In the genomic region with DNA sequence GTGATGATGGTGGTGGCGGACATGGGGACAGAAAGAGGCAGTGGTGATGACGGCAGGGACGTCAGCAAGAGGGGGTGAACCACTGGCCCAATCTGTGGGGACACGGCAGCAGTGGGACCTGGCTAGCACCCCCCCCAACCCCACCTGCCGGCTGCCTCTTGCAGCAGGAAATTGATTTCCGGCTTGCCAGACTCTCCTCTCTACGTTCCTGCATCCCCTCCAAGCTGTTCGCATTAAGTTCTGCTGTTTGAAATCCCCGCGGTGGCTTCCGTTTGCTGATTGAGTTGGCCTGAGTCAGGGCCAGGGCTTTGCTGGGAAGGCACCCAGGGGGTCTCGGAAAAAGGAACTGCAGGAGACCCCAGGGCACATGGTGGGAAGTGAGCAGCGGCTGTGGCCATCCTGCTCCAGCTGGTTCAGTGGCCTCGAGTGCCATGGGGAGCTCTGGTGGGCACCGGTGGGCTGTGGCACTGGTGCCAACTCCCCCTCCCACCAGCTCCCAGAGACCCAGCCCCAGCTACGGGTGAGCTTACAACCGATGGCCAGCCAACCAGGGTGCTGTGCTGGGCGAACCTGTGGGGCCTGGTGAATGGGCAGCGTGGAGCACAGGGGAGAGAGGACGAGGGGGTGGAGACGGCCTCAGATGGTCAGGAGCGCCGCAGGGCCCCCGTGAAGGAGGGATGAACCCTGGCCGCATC, we compare ENCODE assay signal across 2 cellular contexts.
TF ChIP-seq lines count a peak whose summit lies in the region.

No MANE protein-coding gene starts in this region.

TF ChIP-seq in H1, 55 proteins besides CTCF, POLR2A, EP300 and RAD21:
- TF ChIP-seq SP4 (IDR thresholded peaks at IDR 0.05; ENCODE audit: low read length) (no peak), KDM1A (IDR thresholded peaks at IDR 0.05; ENCODE audit: borderline replicate concordance, low read length) (no peak), CBX8 (IDR thresholded peaks at IDR 0.05; ENCODE audit: borderline replicate concordance, low read depth, low read length) (no peak), JUN (IDR thresholded peaks at IDR 0.05; ENCODE audit: low read depth, low read length) (no peak), YY1 (IDR thresholded peaks at IDR 0.05; ENCODE audit: low read depth, low read length) (no peak), NRF1 (IDR thresholded peaks at IDR 0.05; ENCODE audit: low read depth, low read length) (no peak), SAP30 (IDR thresholded peaks at IDR 0.05; ENCODE audit: insufficient read depth, insufficient replicate concordance, low read length) (no peak), SP1 (IDR thresholded peaks at IDR 0.05; ENCODE audit: low read depth, low read length) (no peak), GABPA (IDR thresholded peaks at IDR 0.05; ENCODE audit: borderline replicate concordance, insufficient read depth, low read length) (no peak), NANOG (IDR thresholded peaks at IDR 0.05; ENCODE audit: insufficient read depth, low read depth, low read length, poor library complexity, severe bottlenecking) (no peak), TCF12 (IDR thresholded peaks at IDR 0.05; ENCODE audit: low read depth, low read length) (no peak), KDM5A (IDR thresholded peaks at IDR 0.05; ENCODE audit: low read length) (no peak)

TF ChIP-seq in neural cell, 6 proteins besides CTCF, POLR2A, EP300 and RAD21:
- TF ChIP-seq TAF1 (IDR thresholded peaks at IDR 0.05; ENCODE audit: low read depth): no peak
- TF ChIP-seq EZH2 (IDR thresholded peaks at IDR 0.05; ENCODE audit: borderline replicate concordance, insufficient read depth, low read length, poor library complexity, severe bottlenecking): no peak
- TF ChIP-seq, protein P1, sequence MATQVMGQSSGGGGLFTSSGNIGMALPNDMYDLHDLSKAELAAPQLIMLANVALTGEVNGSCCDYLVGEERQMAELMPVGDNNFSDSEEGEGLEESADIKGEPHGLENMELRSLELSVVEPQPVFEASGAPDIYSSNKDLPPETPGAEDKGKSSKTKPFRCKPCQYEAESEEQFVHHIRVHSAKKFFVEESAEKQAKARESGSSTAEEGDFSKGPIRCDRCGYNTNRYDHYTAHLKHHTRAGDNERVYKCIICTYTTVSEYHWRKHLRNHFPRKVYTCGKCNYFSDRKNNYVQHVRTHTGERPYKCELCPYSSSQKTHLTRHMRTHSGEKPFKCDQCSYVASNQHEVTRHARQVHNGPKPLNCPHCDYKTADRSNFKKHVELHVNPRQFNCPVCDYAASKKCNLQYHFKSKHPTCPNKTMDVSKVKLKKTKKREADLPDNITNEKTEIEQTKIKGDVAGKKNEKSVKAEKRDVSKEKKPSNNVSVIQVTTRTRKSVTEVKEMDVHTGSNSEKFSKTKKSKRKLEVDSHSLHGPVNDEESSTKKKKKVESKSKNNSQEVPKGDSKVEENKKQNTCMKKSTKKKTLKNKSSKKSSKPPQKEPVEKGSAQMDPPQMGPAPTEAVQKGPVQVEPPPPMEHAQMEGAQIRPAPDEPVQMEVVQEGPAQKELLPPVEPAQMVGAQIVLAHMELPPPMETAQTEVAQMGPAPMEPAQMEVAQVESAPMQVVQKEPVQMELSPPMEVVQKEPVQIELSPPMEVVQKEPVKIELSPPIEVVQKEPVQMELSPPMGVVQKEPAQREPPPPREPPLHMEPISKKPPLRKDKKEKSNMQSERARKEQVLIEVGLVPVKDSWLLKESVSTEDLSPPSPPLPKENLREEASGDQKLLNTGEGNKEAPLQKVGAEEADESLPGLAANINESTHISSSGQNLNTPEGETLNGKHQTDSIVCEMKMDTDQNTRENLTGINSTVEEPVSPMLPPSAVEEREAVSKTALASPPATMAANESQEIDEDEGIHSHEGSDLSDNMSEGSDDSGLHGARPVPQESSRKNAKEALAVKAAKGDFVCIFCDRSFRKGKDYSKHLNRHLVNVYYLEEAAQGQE (IDR thresholded peaks at IDR 0.05; ENCODE audit: borderline replicate concordance): no peak
- TF ChIP-seq POLR2AphosphoS5 (IDR thresholded peaks at IDR 0.05): no peak
- TF ChIP-seq SMC3 (conservative IDR thresholded peaks at IDR 0.05; ENCODE audit: poor library complexity): no peak
- TF ChIP-seq MXI1 (conservative IDR thresholded peaks at IDR 0.05; ENCODE audit: poor library complexity, severe bottlenecking): no peak
TF ChIP-seq in neural cell: peak in this region for 0.
